In the genomic region with DNA sequence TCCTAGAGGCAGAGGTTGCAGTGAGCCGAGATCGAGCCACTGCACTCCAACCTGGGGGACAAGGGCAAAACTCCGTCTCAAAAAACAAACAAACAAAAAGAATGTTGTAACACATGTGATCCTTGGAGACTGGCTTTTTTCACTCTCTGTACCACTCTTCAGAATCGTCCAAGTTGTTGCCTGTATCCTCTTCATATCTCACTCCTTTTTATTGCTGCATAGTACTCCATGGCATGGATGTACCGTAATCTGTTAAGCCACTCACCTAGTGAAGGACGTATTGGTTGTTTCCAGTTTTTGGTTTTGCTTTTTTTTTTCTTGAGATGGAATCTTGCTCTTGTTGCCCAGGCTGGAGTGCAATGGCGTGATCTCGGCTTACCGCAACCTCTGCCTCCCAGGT, we compare ENCODE assay signal across 17 cellular contexts.
"Had no signal": no experiment of that assay in that cellular context is flagged by ENCODE, and none has a peak within 500 bp of the region (broad histone marks: within the 10 kb centered on the region; RNA-seq: fewer than 3 reads in every experiment).

No MANE protein-coding gene starts in this region.

- H3K27ac ChIP-seq: colonic mucosa, sigmoid colon, skin epidermis had no signal

- ATAC-seq: left colon; left ventricle myocardium superior; naive thymus-derived CD8-positive, alpha-beta T cell had no signal

- H3K36me3 ChIP-seq: colonic mucosa, sigmoid colon had no signal

- H3K27me3 ChIP-seq: colonic mucosa, dorsolateral prefrontal cortex, sigmoid colon had no signal

- H3K4me1 ChIP-seq: colonic mucosa, sigmoid colon had no signal

- H3K9me3 ChIP-seq: colonic mucosa had no signal

- DNase-seq: colonic mucosa; dorsolateral prefrontal cortex; effector CD8-positive, alpha-beta T cell; foreskin melanocyte; head of caudate nucleus; hippocampal formation; left colon; left ventricle myocardium superior; mesendoderm; naive thymus-derived CD8-positive, alpha-beta T cell; posterior cingulate gyrus; sigmoid colon; stimulated activated CD4-positive, alpha-beta T cell treated with anti-CD3 and anti-CD28 coated beads, Interleukin-2, amount 100 ng/mL, for 24 hours; stimulated activated CD4-positive, alpha-beta T cell treated with anti-CD3 and anti-CD28 coated beads, Interleukin-4, amount 100 ng/mL, for 4 hours; stimulated activated naive CD4-positive, alpha-beta T cell treated with Interleukin-2 at 50 U/mL for 16 hours had no signal

- H3K4me3 ChIP-seq: colonic mucosa, dorsolateral prefrontal cortex, lung, sigmoid colon, skin epidermis had no signal
